In the genomic region with DNA sequence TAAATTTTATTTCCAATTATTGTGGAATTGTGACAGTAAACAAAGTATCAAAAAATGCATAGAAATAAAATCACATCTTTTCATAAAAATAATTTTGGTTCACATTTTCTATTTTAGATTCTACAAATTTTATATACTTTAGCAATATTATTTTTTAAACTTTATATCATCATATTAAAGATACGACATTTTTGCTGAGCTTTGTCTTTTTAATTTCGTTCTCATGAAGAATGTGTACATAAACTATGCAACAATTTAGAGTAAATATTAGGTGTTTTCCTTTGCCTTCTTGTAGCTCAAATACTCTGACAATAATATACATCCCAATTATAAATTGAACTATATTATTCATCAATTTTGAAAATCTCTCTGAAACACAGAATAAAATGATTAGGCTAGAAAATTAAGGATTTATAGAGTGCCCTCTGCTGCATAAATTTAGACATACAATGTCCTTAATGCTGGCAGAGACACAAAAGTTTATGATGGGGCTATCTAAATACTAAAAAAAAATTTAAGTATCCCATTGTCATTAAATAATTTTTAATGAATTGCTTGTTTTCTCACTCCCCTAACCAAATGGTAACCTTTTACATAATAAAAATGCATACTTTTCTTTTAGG, we compare ENCODE assay signal across 18 cellular contexts. TPM values are rescaled to one million over a fixed set of nuclear protein-coding genes. Genes with fewer than 3 reads are reported as not detected.
DNase-seq lines count a peak whose midpoint lies in the region; ATAC-seq and TF ChIP-seq lines count a peak whose summit lies in the region.
"Had no signal": no experiment of that assay in that cellular context is flagged by ENCODE, and none has a peak within 500 bp of the region (broad histone marks: within the 10 kb centered on the region; RNA-seq: fewer than 3 reads in every experiment).

No MANE protein-coding gene starts in this region.

- no peaks in the 10 kb centered on the region for H3K9me3 ChIP-seq in A673 (ENCODE audit: low read depth, low read length, poor library complexity, severe bottlenecking)
- no peaks in the 10 kb centered on the region for H3K9me3 ChIP-seq in hepatocyte (ENCODE audit: low read depth)
- H3K9me3 ChIP-seq: colonic mucosa, gastrocnemius medialis had no signal

- no peaks in the 10 kb centered on the region for H4K20me1 ChIP-seq in hepatocyte (ENCODE audit: insufficient read depth, poor library complexity, severe bottlenecking)

- no peaks in the 10 kb centered on the region for H3K9me2 ChIP-seq in hepatocyte (replicated peaks; ENCODE audit: insufficient read depth)

- H3K36me3 ChIP-seq in A673 (ENCODE audit: insufficient read depth, low read length, poor library complexity, severe bottlenecking): no peaks in the 10 kb centered on the region
- no peaks in the 10 kb centered on the region for H3K36me3 ChIP-seq in hepatocyte (replicated peaks; ENCODE audit: insufficient read depth, low read depth)
- H3K36me3 ChIP-seq: colonic mucosa, gastrocnemius medialis had no signal

- H3K4me3 Mint-ChIP-seq in activated naive CD4-positive, alpha-beta T cell treated with anti-CD3 and anti-CD28 coated beads for 36 hours: no peak overlapping the region
- H3K4me3 Mint-ChIP-seq: activated naive CD8-positive, alpha-beta T cell treated with anti-CD3 and anti-CD28 coated beads, Interleukin-2, amount 50 U/mL, for 24 hours; CD8-positive, alpha-beta T cell; stimulated activated naive CD8-positive, alpha-beta T cell treated with anti-CD3 and anti-CD28 coated beads, Interleukin-15, Interleukin-2, amounts not matched to agents 100 ng/mL and 50 ng/mL, for 24 hours had no signal

- BruUV-seq in A673 (replicated peaks; lab: Mats Ljungman, UMichigan): no TSS peak

- POLR2A ChIA-PET in A673 (lab: Charles Lee; ENCODE audit: low non-redundant PET): no interaction called here

- peak; percentile 50; the same call in 1 of the 2 replicates for TF ChIP-seq CTCF in A673 (conservative IDR thresholded peaks at IDR 0.05; ENCODE audit: low read depth, low read length)
- peak; percentile 36 for TF ChIP-seq CTCF in hepatocyte (IDR thresholded peaks at IDR 0.05; ENCODE audit: poor library complexity)

- no peaks in the 10 kb centered on the region for H3K79me2 ChIP-seq in hepatocyte

- H3K9me3 Mint-ChIP-seq in activated naive CD4-positive, alpha-beta T cell treated with anti-CD3 and anti-CD28 coated beads for 36 hours: no peaks in the 10 kb centered on the region
- H3K9me3 Mint-ChIP-seq: activated naive CD8-positive, alpha-beta T cell treated with anti-CD3 and anti-CD28 coated beads, Interleukin-2, amount 50 U/mL, for 24 hours; CD8-positive, alpha-beta T cell; stimulated activated naive CD8-positive, alpha-beta T cell treated with anti-CD3 and anti-CD28 coated beads, Interleukin-15, Interleukin-2, amounts not matched to agents 100 ng/mL and 50 ng/mL, for 24 hours had no signal

- no peaks in the 10 kb centered on the region for H3K27me3 Mint-ChIP-seq in activated naive CD4-positive, alpha-beta T cell treated with anti-CD3 and anti-CD28 coated beads for 36 hours (ENCODE audit: low read depth)
- H3K27me3 Mint-ChIP-seq: activated naive CD8-positive, alpha-beta T cell treated with anti-CD3 and anti-CD28 coated beads, Interleukin-2, amount 50 U/mL, for 24 hours; stimulated activated naive CD8-positive, alpha-beta T cell treated with anti-CD3 and anti-CD28 coated beads, Interleukin-15, Interleukin-2, amounts not matched to agents 100 ng/mL and 50 ng/mL, for 24 hours had no signal

- H2AFZ ChIP-seq in hepatocyte: no peak overlapping the region

- no peaks in the 10 kb centered on the region for H3K4me1 Mint-ChIP-seq in activated naive CD4-positive, alpha-beta T cell treated with anti-CD3 and anti-CD28 coated beads for 36 hours (ENCODE audit: low read depth)
- H3K4me1 Mint-ChIP-seq: activated naive CD8-positive, alpha-beta T cell treated with anti-CD3 and anti-CD28 coated beads, Interleukin-2, amount 50 U/mL, for 24 hours had no signal

- H3K4me2 ChIP-seq in hepatocyte: no peak overlapping the region
- H3K4me2 ChIP-seq: KMS-11 had no signal

- in situ Hi-C loops in SK-MEL-5 (cut with HindIII; ENCODE audit: low pct_unique_long_range_greater_than_20kb, low sequenced_read_pairs): no loop called here

- H3K4me3 ChIP-seq in A673 (ENCODE audit: low read depth, low read length, poor library complexity, severe bottlenecking) (no peak overlapping the region), hepatocyte (no peak overlapping the region)
- H3K4me3 ChIP-seq: colonic mucosa, gastrocnemius medialis had no signal

- no peak for DNase-seq in A673 (ENCODE audit: low spot score)
- peak; percentile 24 for DNase-seq in ELR (ENCODE audit: low read depth)
- DNase-seq in SK-MEL-5 (ENCODE audit: low read depth, low spot score): peak; percentile 9
- no peak for DNase-seq in hepatocyte (ENCODE audit: low spot score)
- no peak for DNase-seq in NCI-H2171 treated with DMSO at 0.1 percent for 48 hours (lab: John Stamatoyannopoulos, UW)
- DNase-seq in activated naive CD4-positive, alpha-beta T cell treated with anti-CD3 and anti-CD28 coated beads, Interleukin-2, amount 50 U/mL, for 16 hours: no peak
- DNase-seq in activated naive CD4-positive, alpha-beta T cell treated with anti-CD3 and anti-CD28 coated beads for 36 hours: no peak
- DNase-seq: activated CD4-positive, CD25-positive, alpha-beta regulatory T cell treated with anti-CD3 and anti-CD28 coated beads, Interleukin-2, amount 50 U/mL, for 72 hours; activated naive CD8-positive, alpha-beta T cell treated with anti-CD3 and anti-CD28 coated beads, Interleukin-2, amount 50 U/mL, for 24 hours; CD8-positive, alpha-beta T cell; colonic mucosa; gastrocnemius medialis; H7; NCI-H2029 treated with DMSO at 0.1 percent for 48 hours had no signal

- intact Hi-C loops in A673 (cut with micrococcal nuclease; ENCODE audit: unreplicated experiment): loop anchor here (5.0 to 10.0 kb wide), 6 partner anchors 46 to 1629 kb away; partner anchors contain the start of genes CCDC102B and DOK6
- intact Hi-C loops in activated naive CD4-positive, alpha-beta T cell treated with anti-CD3 and anti-CD28 coated beads for 36 hours (cut with micrococcal nuclease): loop anchor here (5.0 kb wide), 1 partner anchor 1626 kb away; no protein-coding TSS in a partner anchor

- no peak for ATAC-seq in GM19463 (IDR thresholded peaks at IDR 0.05; ENCODE audit: unreplicated experiment)
- ATAC-seq: activated naive CD8-positive, alpha-beta T cell treated with anti-CD3 and anti-CD28 coated beads, Interleukin-2, amount 50 U/mL, for 24 hours; CD8-positive, alpha-beta T cell; gastrocnemius medialis; sciatic nerve had no signal

- H3K27me3 ChIP-seq in A673 (replicated peaks; ENCODE audit: insufficient read depth, low read depth, low read length, poor library complexity) (no peaks in the 10 kb centered on the region), hepatocyte (no peaks in the 10 kb centered on the region)
- H3K27me3 ChIP-seq: colonic mucosa, gastrocnemius medialis had no signal

- H3K4me1 ChIP-seq in A673 (ENCODE audit: insufficient read depth, low read length, poor library complexity, severe bottlenecking): peaks cover 57% of the 10 kb centered on the region
- no peaks in the 10 kb centered on the region for H3K4me1 ChIP-seq in hepatocyte (ENCODE audit: insufficient read depth)
- H3K4me1 ChIP-seq: colonic mucosa had no signal

- H3K27ac ChIP-seq in A673 (ENCODE audit: low read depth, low read length, poor library complexity, severe bottlenecking): no peak overlapping the region
- no peak overlapping the region for H3K27ac ChIP-seq in hepatocyte
- H3K27ac ChIP-seq: colonic mucosa, gastrocnemius medialis, KMS-11 had no signal

- no peaks in the 10 kb centered on the region for H3K36me3 Mint-ChIP-seq in activated naive CD4-positive, alpha-beta T cell treated with anti-CD3 and anti-CD28 coated beads for 36 hours (ENCODE audit: low read depth)
- H3K36me3 Mint-ChIP-seq: CD8-positive, alpha-beta T cell had no signal

- WGBS in hepatocyte (ENCODE audit: low lambda C conversion rate, missing lambda C conversion rate): 95% methylated on average over 2 of the region's 2 CpGs

- CTCF ChIA-PET in A673 (lab: Charles Lee): no interaction called here
- CTCF ChIA-PET in activated naive CD4-positive, alpha-beta T cell treated with anti-CD3 and anti-CD28 coated beads for 36 hours (lab: Charles Lee): no interaction called here

- no peak overlapping the region for H3K27ac Mint-ChIP-seq in activated naive CD4-positive, alpha-beta T cell treated with anti-CD3 and anti-CD28 coated beads for 36 hours
- H3K27ac Mint-ChIP-seq: activated naive CD8-positive, alpha-beta T cell treated with anti-CD3 and anti-CD28 coated beads, Interleukin-2, amount 50 U/mL, for 24 hours; CD8-positive, alpha-beta T cell; stimulated activated naive CD8-positive, alpha-beta T cell treated with anti-CD3 and anti-CD28 coated beads, Interleukin-15, Interleukin-2, amounts not matched to agents 100 ng/mL and 50 ng/mL, for 24 hours had no signal

RNA-seq across cellular contexts. Expression of gene CCDC102B, which starts 45.7 kb away (rescaled TPM):
- total RNA-seq in A673 (2021) (10.8 and 12.5 TPM in 2 replicates), hepatocyte (3.7 and 5.4 TPM in 2 replicates)
- 0.51 TPM in 1 of 2 replicates, not detected in the other for total RNA-seq in SK-MEL-5 (2014; rRNA removed; shearing (Covaris generic))
- polyA plus RNA-seq in SK-MEL-5 (2015; cell fraction: cytosol; rRNA removed): 0.36 and 5.0 TPM in 2 replicates
- 0.27 and 0.57 TPM in 2 replicates for polyA plus RNA-seq in SK-MEL-5 (2015; cell fraction: nucleus; rRNA removed)
- 1.7 and 2.8 TPM in 2 replicates for polyA plus RNA-seq in hepatocyte
- 1 to 10 TPM; 1.3 to 1.7 TPM for total RNA-seq in activated naive CD4-positive, alpha-beta T cell treated with anti-CD3 and anti-CD28 coated beads for 36 hours

Comparison
In these comparisons a context has a peak if more than half of its experiments do, and no peak if none do; other contexts are left out.
1. DNase-seq: peak in ELR (single experiment) and SK-MEL-5 (single experiment); none in A673 (single experiment), hepatocyte (single experiment), NCI-H2171 treated with DMSO at 0.1 percent for 48 hours (single experiment), activated naive CD4-positive, alpha-beta T cell treated with anti-CD3 and anti-CD28 coated beads, Interleukin-2, amount 50 U/mL, for 16 hours (single experiment) and activated naive CD4-positive, alpha-beta T cell treated with anti-CD3 and anti-CD28 coated beads for 36 hours (single experiment).